ENCODE assay signal across 9 cellular contexts in genomic region chr17:36641877-36642845, GRCh38. TPM values are rescaled to one million over a fixed set of nuclear protein-coding genes. Genes with fewer than 3 reads are reported as not detected.
DNase-seq lines count a peak whose midpoint lies in the region; ATAC-seq and TF ChIP-seq lines count a peak whose summit lies in the region.
"Had no signal": no experiment of that assay in that cellular context is flagged by ENCODE, and none has a peak within 500 bp of the region (broad histone marks: within the 10 kb centered on the region; RNA-seq: fewer than 3 reads in every experiment).

No MANE protein-coding gene starts in this region.

- H3K4me2 ChIP-seq in neuronal stem cell (ENCODE audit: insufficient read depth, low read length, poor library complexity, severe bottlenecking) (peak overlapping the region; percentile 87), OCI-LY7 (ENCODE audit: low read length) (no peak overlapping the region)

- no peak overlapping the region for H2BK5ac ChIP-seq in neuronal stem cell (ENCODE audit: low read length)

- no peak overlapping the region for H2AK5ac ChIP-seq in neuronal stem cell (ENCODE audit: low read depth, low read length)

- no peaks in the 10 kb centered on the region for H3K36me3 ChIP-seq in CD4-positive, alpha-beta memory T cell (ENCODE audit: insufficient read depth, low read length)
- H3K36me3 ChIP-seq in SK-N-MC (ENCODE audit: insufficient read depth, low read length), result no peaks in the 10 kb centered on the region
- no peaks in the 10 kb centered on the region for H3K36me3 ChIP-seq in endodermal cell (ENCODE audit: control insufficient read depth, insufficient read depth, low read length)
- H3K36me3 ChIP-seq in neuronal stem cell (replicated peaks in 1 of 2; ENCODE audit: control insufficient read depth in 2 of 2, insufficient read depth in 2 of 2, low read length in 2 of 2), result no peaks in the 10 kb centered on the region
- H3K36me3 ChIP-seq in OCI-LY7 (ENCODE audit: insufficient read depth, low read length), result no peaks in the 10 kb centered on the region

- H3K9ac ChIP-seq in SK-N-MC (ENCODE audit: insufficient read length), result no peak overlapping the region
- no peak overlapping the region for H3K9ac ChIP-seq in endodermal cell (ENCODE audit: extremely low read depth, low read length, poor library complexity, severe bottlenecking)
- H3K9ac ChIP-seq in neuronal stem cell (ENCODE audit: low read depth, low read length, poor library complexity), result peak overlapping the region; percentile 79

- H3K4me1 Mint-ChIP-seq in CD4-positive, alpha-beta memory T cell, result peaks cover 10 to 18% (median 14%) of the 10 kb centered on the region in 4 donors
- peaks cover 10% of the 10 kb centered on the region for H3K4me1 Mint-ChIP-seq in endodermal cell

- peaks cover 0 to 4% of the 10 kb centered on the region in 2 donors for H3K36me3 Mint-ChIP-seq in CD4-positive, alpha-beta memory T cell
- H3K36me3 Mint-ChIP-seq in endodermal cell (ENCODE audit: low read depth), result no peaks in the 10 kb centered on the region

- WGBS in endodermal cell (ENCODE audit: insufficient coverage in 1 of 2, insufficient read length in 1 of 2), 2 experiments, result 12 to 23% methylated on average over 10 to 62 of the region's 64 CpGs
- WGBS in neuronal stem cell (ENCODE audit: extremely low coverage in 2 of 2, insufficient read length in 2 of 2, insufficient replicate concordance in 1 of 2), 2 donors, result no CpG with 5 or more reads among the region's 64 CpGs

- H4K8ac ChIP-seq in neuronal stem cell (ENCODE audit: low read depth, low read length), result no peak overlapping the region

- no peaks in the 10 kb centered on the region for H3K9me2 ChIP-seq in OCI-LY7 (ENCODE audit: insufficient read depth, low read length)

- no peaks in the 10 kb centered on the region for H4K20me1 ChIP-seq in OCI-LY7 (ENCODE audit: insufficient read depth, low read length)

- POLR2A ChIA-PET in CD4-positive, alpha-beta memory T cell (lab: Charles Lee; ENCODE audit: partially characterized antibody), result no interaction called here
- POLR2A ChIA-PET in OCI-LY7 (lab: Charles Lee), result interaction anchor here (0.7 kb wide), 1 partner anchor 674 kb away, joined by 3 read pairs; no protein-coding TSS in a partner anchor

- no peak overlapping the region for H2BK12ac ChIP-seq in neuronal stem cell (ENCODE audit: low read length)

- H4K91ac ChIP-seq in neuronal stem cell (ENCODE audit: low read depth, low read length, poor library complexity), result no peak overlapping the region

- H3K4ac ChIP-seq in neuronal stem cell (ENCODE audit: low read length), result no peak overlapping the region

- no peak for DNase-seq in CD4-positive, alpha-beta memory T cell
- no peak for DNase-seq in SK-N-MC (ENCODE audit: low read depth, low spot score)
- DNase-seq in endodermal cell, result peak; percentile 78
- DNase-seq in neuronal stem cell (ENCODE audit: low spot score), result no peak
- DNase-seq in OCI-LY7 (ENCODE audit: low spot score), result no peak
- DNase-seq in GM19240 (ENCODE audit: insufficient read length, low spot score), result no peak

- H3K14ac ChIP-seq in neuronal stem cell (ENCODE audit: low read length), result peak overlapping the region; percentile 59

- peaks cover 44% of the 10 kb centered on the region for H3K27me3 ChIP-seq in CD4-positive, alpha-beta memory T cell (ENCODE audit: insufficient read depth, low read length)
- H3K27me3 ChIP-seq in endodermal cell (ENCODE audit: control insufficient read depth, insufficient read depth, low read length, poor library complexity, severe bottlenecking) (peaks cover 58% of the 10 kb centered on the region), neuronal stem cell (ENCODE audit: control insufficient read depth in 3 of 3, insufficient read depth in 3 of 3, low read depth in 1 of 3, low read length in 3 of 3) (peaks cover 12 to 96% (median 38%) of the 10 kb centered on the region in 3 experiments)

- H3K4me3 Mint-ChIP-seq in CD4-positive, alpha-beta memory T cell, result peak overlapping the region; percentile 69 to 88 (median 84)
- H3K4me3 Mint-ChIP-seq in endodermal cell, result peak overlapping the region; percentile 63

- H3K27ac ChIP-seq in CD4-positive, alpha-beta memory T cell (ENCODE audit: low read depth, low read length), result no peak overlapping the region
- H3K27ac ChIP-seq in SK-N-MC, result no peak overlapping the region
- no peak overlapping the region for H3K27ac ChIP-seq in endodermal cell (ENCODE audit: low read depth, low read length)
- H3K27ac ChIP-seq in neuronal stem cell (replicated peaks; ENCODE audit: low read length), result no peak overlapping the region
- no peak overlapping the region for H3K27ac ChIP-seq in OCI-LY7 (ENCODE audit: low read depth, low read length, poor library complexity, severe bottlenecking)

- peak overlapping the region; percentile 93 for H2AFZ ChIP-seq in neuronal stem cell (ENCODE audit: low read length)
- H2AFZ ChIP-seq in OCI-LY7 (ENCODE audit: low read length), result no peak overlapping the region

- no peaks in the 10 kb centered on the region for H3K79me1 ChIP-seq in neuronal stem cell (ENCODE audit: low read depth, low read length)

- ATAC-seq in GM19328 (IDR thresholded peaks at IDR 0.05; ENCODE audit: unreplicated experiment) (no peak), HG03039 (IDR thresholded peaks at IDR 0.05; ENCODE audit: unreplicated experiment) (no peak)

- H3K4me3 ChIP-seq in CD4-positive, alpha-beta memory T cell (ENCODE audit: low read length in 2 of 2), result peak overlapping the region in 1 of 2 donors; percentile 19
- peak overlapping the region; percentile 69 for H3K4me3 ChIP-seq in SK-N-MC
- H3K4me3 ChIP-seq in endodermal cell (ENCODE audit: low read length), result peak overlapping the region; percentile 75
- peak overlapping the region; percentile 35 to 78 for H3K4me3 ChIP-seq in neuronal stem cell (ENCODE audit: low read length in 2 of 2)
- H3K4me3 ChIP-seq in OCI-LY7 (ENCODE audit: low read depth, low read length, poor library complexity, severe bottlenecking), result no peak overlapping the region
- H3K4me3 ChIP-seq: lung had no signal

- TF ChIP-seq CTCF in endodermal cell (conservative IDR thresholded peaks at IDR 0.05) (no peak), OCI-LY7 (conservative IDR thresholded peaks at IDR 0.05; ENCODE audit: low read length) (no peak)

- peak overlapping the region; percentile 88 for H3K18ac ChIP-seq in neuronal stem cell (ENCODE audit: low read length)

- peak overlapping the region; percentile 49 for H2BK15ac ChIP-seq in neuronal stem cell (ENCODE audit: low read length)

- H3K27ac Mint-ChIP-seq in CD4-positive, alpha-beta memory T cell, result peak overlapping the region in 1 of 7 donors; percentile 19
- H3K27ac Mint-ChIP-seq in endodermal cell, result no peak overlapping the region

- H3K27me3 Mint-ChIP-seq in CD4-positive, alpha-beta memory T cell, result peaks cover 47 to 58% of the 10 kb centered on the region in 2 donors
- H3K27me3 Mint-ChIP-seq in endodermal cell (ENCODE audit: insufficient read depth), result peaks cover 75% of the 10 kb centered on the region

- no peaks in the 10 kb centered on the region for H3K9me3 Mint-ChIP-seq in CD4-positive, alpha-beta memory T cell
- H3K9me3 Mint-ChIP-seq in endodermal cell, result peaks cover 2% of the 10 kb centered on the region

- H3K9me3 ChIP-seq in CD4-positive, alpha-beta memory T cell (ENCODE audit: control insufficient read depth in 1 of 2, low read length in 2 of 2), result no peaks in the 10 kb centered on the region
- no peaks in the 10 kb centered on the region for H3K9me3 ChIP-seq in SK-N-MC (ENCODE audit: low read depth, low read length)
- no peaks in the 10 kb centered on the region for H3K9me3 ChIP-seq in endodermal cell (ENCODE audit: control insufficient read depth, low read length)
- peaks cover 0 to 4% of the 10 kb centered on the region in 2 donors for H3K9me3 ChIP-seq in neuronal stem cell (replicated peaks in 1 of 2; ENCODE audit: control insufficient read depth in 2 of 2, insufficient read depth in 1 of 2, low read depth in 1 of 2, low read length in 2 of 2)
- H3K9me3 ChIP-seq in OCI-LY7 (ENCODE audit: low read length), result no peaks in the 10 kb centered on the region

- peaks cover 19% of the 10 kb centered on the region for H3K4me1 ChIP-seq in CD4-positive, alpha-beta memory T cell (ENCODE audit: insufficient read depth, low read length)
- H3K4me1 ChIP-seq in endodermal cell (ENCODE audit: control insufficient read depth, insufficient read depth, low read length) (no peaks in the 10 kb centered on the region), neuronal stem cell (ENCODE audit: control insufficient read depth in 2 of 2, insufficient read depth in 1 of 2, low read depth in 1 of 2, low read length in 2 of 2) (peaks cover 4% of the 10 kb centered on the region in 2 donors), OCI-LY7 (ENCODE audit: insufficient read depth, low read length, poor library complexity, severe bottlenecking) (no peaks in the 10 kb centered on the region)

- peak overlapping the region; percentile 77 for H3K23ac ChIP-seq in neuronal stem cell (ENCODE audit: low read depth, low read length, poor library complexity)

- H3K79me2 ChIP-seq in OCI-LY7 (ENCODE audit: insufficient read depth, low read depth, low read length), result no peaks in the 10 kb centered on the region

- no peak overlapping the region for H2BK120ac ChIP-seq in neuronal stem cell (ENCODE audit: low read depth, low read length)

- intact Hi-C loops in CD4-positive, alpha-beta memory T cell (cut with micrococcal nuclease), result no loop called here
- intact Hi-C loops in OCI-LY7 (cut with micrococcal nuclease; ENCODE audit: unreplicated experiment), result no loop called here

- no TSS peak for BruUV-seq in OCI-LY7 (replicated peaks; lab: Mats Ljungman, UMichigan)

- CTCF ChIA-PET in CD4-positive, alpha-beta memory T cell (lab: Charles Lee; ENCODE audit: partially characterized antibody), result interaction anchor here (0.9 to 1.2 kb wide), 3 partner anchors 11 to 14 kb away, joined by 3 read pairs; no protein-coding TSS in a partner anchor
- CTCF ChIA-PET in OCI-LY7 (lab: Charles Lee; ENCODE audit: unreplicated experiment), result no interaction called here

RNA-seq across cellular contexts. Expression of gene MRM1, which starts 40.8 kb away (rescaled TPM):
- total RNA-seq in CD4-positive, alpha-beta memory T cell, result 10 to 100 TPM; 11.8 to 13.3 TPM
- 1 to 10 TPM; 1.7 to 4.4 TPM for polyA plus RNA-seq in CD4-positive, alpha-beta memory T cell
- total RNA-seq in endodermal cell (10 to 100 TPM; 10.7 to 11.4 TPM), OCI-LY7 (2022) (18.6 and 22.6 TPM in 2 replicates)
- 2.4 TPM for polyA plus RNA-seq in endodermal cell (2013, experiment 1 of 2)
- 1.7 TPM for polyA plus RNA-seq in endodermal cell (2013, experiment 2 of 2)
- polyA plus RNA-seq in neuronal stem cell (2013, experiment 1 of 2), result 1.1 TPM
- polyA plus RNA-seq in neuronal stem cell (2013, experiment 2 of 2), result 0.97 TPM
- 20.9 and 22.5 TPM in 2 replicates for total RNA-seq in OCI-LY7 (2014; rRNA removed; shearing (Covaris generic))

RNA-seq across cellular contexts. Expression of gene DHRS11, which starts 50.5 kb away (rescaled TPM):
- 1 to 10 TPM; 7.2 to 7.8 TPM for total RNA-seq in CD4-positive, alpha-beta memory T cell
- 1 to 10 TPM; 3.6 to 4.0 TPM for polyA plus RNA-seq in CD4-positive, alpha-beta memory T cell
- total RNA-seq in endodermal cell (10 to 100 TPM; 25.5 to 28.5 TPM), OCI-LY7 (2022) (5.1 and 7.2 TPM in 2 replicates)
- 20.2 TPM for polyA plus RNA-seq in endodermal cell (2013, experiment 1 of 2)
- 19.2 TPM for polyA plus RNA-seq in endodermal cell (2013, experiment 2 of 2)
- 15.1 TPM for polyA plus RNA-seq in neuronal stem cell (2013, experiment 1 of 2)
- 14.0 TPM for polyA plus RNA-seq in neuronal stem cell (2013, experiment 2 of 2)
- 9.4 and 13.9 TPM in 2 replicates for total RNA-seq in OCI-LY7 (2014; rRNA removed; shearing (Covaris generic))
